In genomic region chr2:227933891-227934290, GRCh38 we compare ENCODE assay signal across 18 cellular contexts.
"Had no signal": no experiment of that assay in that cellular context is flagged by ENCODE, and none has a peak within 500 bp of the region (broad histone marks: within the 10 kb centered on the region; RNA-seq: fewer than 3 reads in every experiment).

No MANE protein-coding gene starts in this region.

- H3K9me3 ChIP-seq: adrenal gland, breast epithelium, prostate gland, transverse colon had no signal

- H3K27ac Mint-ChIP-seq: activated naive CD4-positive, alpha-beta T cell treated with anti-CD3 and anti-CD28 coated beads, Interleukin-2, amount 50 U/mL, for 72 hours; activated T-helper 1 cell treated with anti-CD3 and anti-CD28 coated beads, Interleukin-12 subunit alpha, Interleukin-12 subunit beta, Interleukin-2, Interleukin-4 antibody, amounts not matched to agents 30 ng/mL and 10 ng/mL and 1 ng/mL, durations not matched to agents 14 hours and 24 hours and 36 hours; nephron progenitor cell had no signal

- ATAC-seq: activated naive CD4-positive, alpha-beta T cell treated with anti-CD3 and anti-CD28 coated beads, Interleukin-2, amount 50 U/mL, for 72 hours; left lobe of liver; right cardiac atrium; stimulated activated naive CD8-positive, alpha-beta T cell treated with anti-CD3 and anti-CD28 coated beads, Interleukin-15, Interleukin-2, amounts not matched to agents 100 U/mL and 50 U/mL, for 24 hours had no signal

- DNase-seq: activated CD4-positive, alpha-beta T cell treated with anti-CD3 and anti-CD28 coated beads for 1 hour; activated CD4-positive, alpha-beta T cell treated with anti-CD3 and anti-CD28 coated beads, Interleukin-2, amount 50 U/mL, for 4 hours; activated gamma-delta T cell treated with Interleukin-2 at 50 U/mL for 16 hours; adrenal gland; foreskin melanocyte; hypothalamus; kidney; nephron progenitor cell; right cardiac atrium; stimulated activated naive CD8-positive, alpha-beta T cell treated with anti-CD3 and anti-CD28 coated beads, Interleukin-15, Interleukin-2, amounts not matched to agents 100 U/mL and 50 U/mL, for 24 hours; transverse colon had no signal

- H3K27me3 ChIP-seq: adrenal gland, breast epithelium, transverse colon had no signal

- H3K4me1 ChIP-seq: adrenal gland, breast epithelium, prostate gland, transverse colon had no signal

- H3K4me3 ChIP-seq: adrenal gland, breast epithelium, coronary artery, prostate gland, transverse colon had no signal

- H3K9me3 Mint-ChIP-seq: activated T-helper 1 cell treated with anti-CD3 and anti-CD28 coated beads, Interleukin-12 subunit alpha, Interleukin-12 subunit beta, Interleukin-2, Interleukin-4 antibody, amounts not matched to agents 30 ng/mL and 10 ng/mL and 1 ng/mL, durations not matched to agents 14 hours and 24 hours and 36 hours had no signal

- H3K36me3 ChIP-seq: adrenal gland, breast epithelium, prostate gland, transverse colon had no signal

- H3K27ac ChIP-seq: adrenal gland, breast epithelium, coronary artery, prostate gland, transverse colon, VCaP had no signal

- H3K4me3 Mint-ChIP-seq: activated T-helper 1 cell treated with anti-CD3 and anti-CD28 coated beads, Interleukin-12 subunit alpha, Interleukin-12 subunit beta, Interleukin-2, Interleukin-4 antibody, amounts not matched to agents 30 ng/mL and 10 ng/mL and 1 ng/mL, durations not matched to agents 14 hours and 24 hours and 36 hours; nephron progenitor cell had no signal

- H3K36me3 Mint-ChIP-seq: activated naive CD4-positive, alpha-beta T cell treated with anti-CD3 and anti-CD28 coated beads, Interleukin-2, amount 50 U/mL, for 72 hours had no signal
